29 cellular contexts compared by ENCODE assay signal in the genomic region with DNA sequence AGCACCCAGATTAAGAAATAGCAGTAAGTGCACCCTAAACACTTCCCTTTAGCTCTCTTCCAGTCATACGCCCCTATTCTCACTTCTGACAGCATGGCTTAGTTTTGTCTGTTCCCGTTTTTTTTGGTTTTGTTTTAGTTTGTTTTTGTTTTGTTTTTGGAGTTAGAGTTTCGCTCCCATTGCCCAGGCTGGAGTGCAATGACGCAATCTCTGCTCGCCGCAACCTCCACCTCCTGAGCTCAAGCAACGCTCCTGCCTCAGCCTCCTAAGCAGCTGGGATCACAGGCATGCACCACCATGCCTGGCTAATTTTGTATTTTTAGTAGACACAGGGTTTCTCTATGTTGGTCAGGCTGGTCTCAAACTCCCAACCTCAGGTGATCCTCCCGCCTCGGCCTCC.
"Had no signal": no experiment of that assay in that cellular context is flagged by ENCODE, and none has a peak within 500 bp of the region (broad histone marks: within the 10 kb centered on the region; RNA-seq: fewer than 3 reads in every experiment).

No MANE protein-coding gene starts in this region.

- ATAC-seq: esophagus mucosa; gastrocnemius medialis; left lobe of liver; naive thymus-derived CD4-positive, alpha-beta T cell; sciatic nerve; stimulated activated naive CD8-positive, alpha-beta T cell treated with anti-CD3 and anti-CD28 coated beads, Interleukin-15, amount 100 ng/mL, for 72 hours; upper lobe of right lung had no signal

- H3K4me3 ChIP-seq: gastrocnemius medialis, lung, neural progenitor cell, smooth muscle cell, suprapubic skin, transverse colon, upper lobe of right lung, uterus had no signal

- H3K9me3 Mint-ChIP-seq: dendritic cell treated with granulocyte-macrophage colony-stimulating factor and Interleukin-4, amounts not matched to agents 40 ng/mL and 50 ng/mL, for 4 days; endodermal cell; nephron; neural progenitor cell had no signal

- H3K4me1 ChIP-seq: gastrocnemius medialis, neural progenitor cell, parathyroid adenoma, suprapubic skin, transverse colon, upper lobe of right lung, uterus had no signal

- H3K27ac Mint-ChIP-seq: dendritic cell treated with granulocyte-macrophage colony-stimulating factor and Interleukin-4, amounts not matched to agents 40 ng/mL and 50 ng/mL, for 4 days; endodermal cell; nephron; neural progenitor cell; progenitor cell of endocrine pancreas; stimulated activated naive CD8-positive, alpha-beta T cell treated with anti-CD3 and anti-CD28 coated beads, Interleukin-15, amount 100 ng/mL, for 72 hours had no signal

- DNase-seq: effector CD8-positive, alpha-beta T cell; endodermal cell; foreskin fibroblast; gastrocnemius medialis; kidney; mesendoderm; midbrain; naive thymus-derived CD4-positive, alpha-beta T cell; stimulated activated CD4-positive, alpha-beta T cell treated with anti-CD3 and anti-CD28 coated beads, Interleukin-12 subunit alpha, Interleukin-12 subunit beta, amount 100 ng/mL, for 4 hours; stimulated activated CD4-positive, alpha-beta T cell treated with anti-CD3 and anti-CD28 coated beads, Interleukin-1b, Interleukin-23, amount 100 ng/mL, for 48 hours; stimulated activated CD4-positive, alpha-beta T cell treated with anti-CD3 and anti-CD28 coated beads, Interleukin-4, amount 100 ng/mL, for 1 hour; stimulated activated CD8-positive, alpha-beta memory T cell treated with anti-CD3 and anti-CD28 coated beads, Interleukin-4, amount 100 ng/mL, for 48 hours; stimulated activated naive CD4-positive, alpha-beta T cell; stimulated activated naive CD8-positive, alpha-beta T cell treated with anti-CD3 and anti-CD28 coated beads, Interleukin-15, amount 100 ng/mL, for 72 hours; transverse colon; upper lobe of right lung; uterus had no signal

- H3K27me3 Mint-ChIP-seq: dendritic cell treated with granulocyte-macrophage colony-stimulating factor and Interleukin-4, amounts not matched to agents 40 ng/mL and 50 ng/mL, for 4 days; naive thymus-derived CD4-positive, alpha-beta T cell; progenitor cell of endocrine pancreas; stimulated activated naive CD8-positive, alpha-beta T cell treated with anti-CD3 and anti-CD28 coated beads, Interleukin-15, amount 100 ng/mL, for 72 hours had no signal

- H3K36me3 Mint-ChIP-seq: naive thymus-derived CD4-positive, alpha-beta T cell; neural progenitor cell had no signal

- H2AFZ ChIP-seq: neural progenitor cell, parathyroid adenoma had no signal

- H3K27ac ChIP-seq: epithelial cell of prostate, gastrocnemius medialis, neural progenitor cell, parathyroid adenoma, suprapubic skin, transverse colon, upper lobe of right lung, uterus had no signal

- H3K9ac ChIP-seq: neural progenitor cell, parathyroid adenoma had no signal

- H3K4me1 Mint-ChIP-seq: endodermal cell; naive thymus-derived CD4-positive, alpha-beta T cell; nephron; neural progenitor cell; stimulated activated naive CD8-positive, alpha-beta T cell treated with anti-CD3 and anti-CD28 coated beads, Interleukin-15, amount 100 ng/mL, for 72 hours had no signal

- H3K4me3 Mint-ChIP-seq: dendritic cell treated with granulocyte-macrophage colony-stimulating factor and Interleukin-4, amounts not matched to agents 40 ng/mL and 50 ng/mL, for 4 days; endodermal cell; naive thymus-derived CD4-positive, alpha-beta T cell; nephron; neural progenitor cell; stimulated activated naive CD8-positive, alpha-beta T cell treated with anti-CD3 and anti-CD28 coated beads, Interleukin-15, amount 100 ng/mL, for 72 hours had no signal

- H3K36me3 ChIP-seq: gastrocnemius medialis, neural progenitor cell, suprapubic skin, transverse colon, upper lobe of right lung, uterus had no signal

- H3K79me2 ChIP-seq: parathyroid adenoma had no signal

- H3K9me3 ChIP-seq: gastrocnemius medialis, suprapubic skin, transverse colon, upper lobe of right lung, uterus had no signal

- H3K4me2 ChIP-seq: neural progenitor cell, smooth muscle cell had no signal

- FAIRE-seq: kidney had no signal

- H3K27me3 ChIP-seq: gastrocnemius medialis, neural progenitor cell, suprapubic skin, transverse colon, upper lobe of right lung, uterus had no signal
